In genomic region chr2:162072976-162073775, GRCh38 we compare ENCODE assay signal across 8 cellular contexts. TPM values are rescaled to one million over a fixed set of nuclear protein-coding genes. Genes with fewer than 3 reads are reported as not detected.
DNase-seq lines count a peak whose midpoint lies in the region; ATAC-seq, FAIRE-seq and TF ChIP-seq lines count a peak whose summit lies in the region.

No MANE protein-coding gene starts in this region.

- H3K36me3 ChIP-seq in astrocyte (ENCODE audit: insufficient read depth, low read length), result no peaks in the 10 kb centered on the region
- no peaks in the 10 kb centered on the region for H3K36me3 ChIP-seq in kidney (ENCODE audit: control insufficient read depth in 1 of 2, insufficient read depth in 2 of 2, low read length in 2 of 2)

- no peaks in the 10 kb centered on the region for H4K20me1 ChIP-seq in astrocyte (ENCODE audit: insufficient read depth, low read length)

- no peaks in the 10 kb centered on the region for H3K27me3 ChIP-seq in astrocyte (ENCODE audit: insufficient read depth, low read length)

- peak overlapping the region; percentile 90 for H3K4me2 ChIP-seq in astrocyte (ENCODE audit: low read length)

- peak overlapping the region; percentile 86 for H2AFZ ChIP-seq in astrocyte (ENCODE audit: low read depth, low read length)

- H3K79me2 ChIP-seq in astrocyte (ENCODE audit: insufficient read depth, low read length), result no peaks in the 10 kb centered on the region

- H3K4me1 ChIP-seq in astrocyte (ENCODE audit: insufficient read depth, low read length) (peaks cover 22% of the 10 kb centered on the region), kidney (ENCODE audit: control insufficient read depth in 1 of 2, insufficient read depth in 1 of 2, low read depth in 1 of 2, low read length in 2 of 2) (peaks cover 6 to 17% of the 10 kb centered on the region in 2 donors)

- peak overlapping the region; percentile 79 for H3K4me3 Mint-ChIP-seq in astrocyte (ENCODE audit: unreplicated experiment)
- H3K4me3 Mint-ChIP-seq in stimulated activated memory B cell treated with anti-CD40 and anti-IgM and Interleukin-4, amounts not matched to agents 10 μg/mL and 1 μg/mL and 100 μg/mL, for 72 hours, result peak overlapping the region; percentile 83

- H3K9me3 ChIP-seq in astrocyte (ENCODE audit: insufficient read depth, low read depth, low read length), result no peaks in the 10 kb centered on the region
- no peaks in the 10 kb centered on the region for H3K9me3 ChIP-seq in kidney (ENCODE audit: control insufficient read depth in 1 of 2, low read length in 2 of 2)

- ATAC-seq in stimulated activated memory B cell treated with anti-CD40 and anti-IgM and Interleukin-4, amounts not matched to agents 10 μg/mL and 1 μg/mL and 100 μg/mL, for 72 hours, result no peak
- ATAC-seq in HG03439 (IDR thresholded peaks at IDR 0.05; ENCODE audit: unreplicated experiment) (no peak), GM19023 (IDR thresholded peaks at IDR 0.05; ENCODE audit: unreplicated experiment) (no peak)

- H3K27me3 Mint-ChIP-seq in astrocyte (ENCODE audit: low read depth, unreplicated experiment), result peaks cover 2% of the 10 kb centered on the region
- H3K27me3 Mint-ChIP-seq in stimulated activated memory B cell treated with anti-CD40 and anti-IgM and Interleukin-4, amounts not matched to agents 10 μg/mL and 1 μg/mL and 100 μg/mL, for 72 hours, result peaks cover 25% of the 10 kb centered on the region

- no peak overlapping the region for H3K27ac Mint-ChIP-seq in astrocyte (ENCODE audit: unreplicated experiment)
- H3K27ac Mint-ChIP-seq in stimulated activated memory B cell treated with anti-CD40 and anti-IgM and Interleukin-4, amounts not matched to agents 10 μg/mL and 1 μg/mL and 100 μg/mL, for 72 hours, result peak overlapping the region; percentile 65

- intact Hi-C loops in kidney (cut with DNase I), result no loop called here

- no peak for TF ChIP-seq CTCF in C4-2B (conservative IDR thresholded peaks at IDR 0.05)
- no peak for TF ChIP-seq CTCF in astrocyte (IDR thresholded peaks at IDR 0.05; ENCODE audit: insufficient read depth, low read depth, low read length)
- no peak for TF ChIP-seq CTCF in kidney (IDR thresholded peaks at IDR 0.05; ENCODE audit: borderline replicate concordance, extremely low read depth, insufficient read depth)

- FAIRE-seq in astrocyte (lab: Jason Lieb, UNC), result no peak
- FAIRE-seq in kidney (lab: Jason Lieb, UNC), result no peak

- peak; percentile 36 for DNase-seq in LHCN-M2 (ENCODE audit: low read depth)
- DNase-seq in astrocyte (ENCODE audit: low read depth), result no peak
- DNase-seq in kidney, result no peak
- DNase-seq in hippocampal formation (lab: John Stamatoyannopoulos, UW), result no peak

- H3K9ac ChIP-seq in astrocyte (ENCODE audit: low read length) (peak overlapping the region; percentile 65), kidney (ENCODE audit: low read length in 2 of 2) (peak overlapping the region in 1 of 2 donors; percentile 82)

- H3K36me3 Mint-ChIP-seq in astrocyte (ENCODE audit: low read depth, unreplicated experiment), result no peaks in the 10 kb centered on the region
- H3K36me3 Mint-ChIP-seq in stimulated activated memory B cell treated with anti-CD40 and anti-IgM and Interleukin-4, amounts not matched to agents 10 μg/mL and 1 μg/mL and 100 μg/mL, for 72 hours, result no peaks in the 10 kb centered on the region

- H3K27ac ChIP-seq in C4-2B, result peak overlapping the region; percentile 96
- no peak overlapping the region for H3K27ac ChIP-seq in astrocyte (ENCODE audit: low read depth, low read length)
- H3K27ac ChIP-seq in kidney (ENCODE audit: low read depth in 2 of 2, low read length in 2 of 2), result peak overlapping the region; percentile 56 to 72

- H3K4me1 Mint-ChIP-seq in astrocyte (ENCODE audit: low read depth, unreplicated experiment), result peaks cover 50% of the 10 kb centered on the region
- peaks cover 24% of the 10 kb centered on the region for H3K4me1 Mint-ChIP-seq in stimulated activated memory B cell treated with anti-CD40 and anti-IgM and Interleukin-4, amounts not matched to agents 10 μg/mL and 1 μg/mL and 100 μg/mL, for 72 hours

- peak overlapping the region; percentile 56 for H3K4me3 ChIP-seq in astrocyte (ENCODE audit: insufficient read depth, low read depth, low read length)
- peak overlapping the region; percentile 73 to 84 for H3K4me3 ChIP-seq in kidney (ENCODE audit: low read length in 2 of 2)

- peaks cover 5% of the 10 kb centered on the region for H3K9me3 Mint-ChIP-seq in astrocyte (ENCODE audit: unreplicated experiment)
- H3K9me3 Mint-ChIP-seq in stimulated activated memory B cell treated with anti-CD40 and anti-IgM and Interleukin-4, amounts not matched to agents 10 μg/mL and 1 μg/mL and 100 μg/mL, for 72 hours, result peaks cover 6% of the 10 kb centered on the region

RNA-seq across cellular contexts. Expression of gene DPP4, which starts 0.8 kb away (rescaled TPM):
- total RNA-seq in LHCN-M2 (2014; rRNA removed), result 20.5 and 27.7 TPM in 2 replicates
- 3.5 TPM for polyA plus RNA-seq in LHCN-M2 (2012)
- total RNA-seq in astrocyte, result 5.3 and 6.7 TPM in 2 replicates
- total RNA-seq in kidney, result 74.8 TPM
- polyA plus RNA-seq in kidney (ENCODE audit: insufficient read depth, low read depth, low replicate concordance), result 29.4 TPM
